8 cellular contexts compared by ENCODE assay signal in genomic region chr6:15389759-15390723, GRCh38.
DNase-seq lines count a peak whose midpoint lies in the region; ATAC-seq and TF ChIP-seq lines count a peak whose summit lies in the region.

No MANE protein-coding gene starts in this region.

- peaks cover 0 to 19% (median 8%) of the 10 kb centered on the region in 4 donors for H3K4me1 ChIP-seq in right lobe of liver

- H3K27ac ChIP-seq in caudate nucleus (ENCODE audit: low read depth, low read length) (peak overlapping the region; percentile 8), right lobe of liver (no peak overlapping the region)

- no peaks in the 10 kb centered on the region for H3K27me3 ChIP-seq in right lobe of liver

- DNase-seq in AG10803 (ENCODE audit: low read depth) (peak; percentile 40), NCI-H524 treated with DMSO at 0.1 percent for 48 hours (lab: John Stamatoyannopoulos, UW) (peak; percentile 38), caudate nucleus (lab: John Stamatoyannopoulos, UW) (peak in 15 of 61 donors; percentile 7 to 67 (median 34)), right lobe of liver (no peak), mucosa of gallbladder (ENCODE audit: low spot score) (no peak)

- peak; percentile 36 to 54 (median 46) for ATAC-seq in right lobe of liver
- ATAC-seq in GM21423 (IDR thresholded peaks at IDR 0.05; ENCODE audit: unreplicated experiment) = no peak
- ATAC-seq in GM21825 (IDR thresholded peaks at IDR 0.05; ENCODE audit: unreplicated experiment) = no peak

- TF ChIP-seq CTCF in AG10803 (conservative IDR thresholded peaks at IDR 0.05; ENCODE audit: low read length) = peak; percentile 77
- TF ChIP-seq CTCF in GM12872 (IDR thresholded peaks at IDR 0.05; ENCODE audit: insufficient read depth, low read depth, low read length) = peak; percentile 76
- TF ChIP-seq CTCF in right lobe of liver (IDR thresholded peaks at IDR 0.05) = peak; percentile 38 to 56 (median 46)

- H3K36me3 ChIP-seq in right lobe of liver = no peaks in the 10 kb centered on the region

- WGBS in right lobe of liver (ENCODE audit: insufficient coverage, low coverage, low lambda C conversion rate, missing lambda C conversion rate) = 36% methylated on average over 7 of the region's 14 CpGs

- TF ChIP-seq POLR2A in right lobe of liver (IDR thresholded peaks at IDR 0.05) = no peak

- H3K9me3 ChIP-seq in right lobe of liver = no peaks in the 10 kb centered on the region

- intact Hi-C loops in right lobe of liver (cut with DNase I) = no loop called here

- H3K4me3 ChIP-seq in AG10803 (ENCODE audit: low read length) (no peak overlapping the region), right lobe of liver (no peak overlapping the region)

Comparison
In these comparisons a context has a peak if more than half of its experiments do, and no peak if none do; other contexts are left out.
1. DNase-seq: peak in AG10803 (single experiment) and NCI-H524 treated with DMSO at 0.1 percent for 48 hours (single experiment); none in right lobe of liver (0 of 3) and mucosa of gallbladder (single experiment).
2. ATAC-seq: peak in right lobe of liver (4 of 4); none in GM21423 (single experiment) and GM21825 (single experiment).
3. Peak in every context shown above with its lines, with median percentiles within 50 percentile points of each other: CTCF ChIP-seq.